In the genomic region with DNA sequence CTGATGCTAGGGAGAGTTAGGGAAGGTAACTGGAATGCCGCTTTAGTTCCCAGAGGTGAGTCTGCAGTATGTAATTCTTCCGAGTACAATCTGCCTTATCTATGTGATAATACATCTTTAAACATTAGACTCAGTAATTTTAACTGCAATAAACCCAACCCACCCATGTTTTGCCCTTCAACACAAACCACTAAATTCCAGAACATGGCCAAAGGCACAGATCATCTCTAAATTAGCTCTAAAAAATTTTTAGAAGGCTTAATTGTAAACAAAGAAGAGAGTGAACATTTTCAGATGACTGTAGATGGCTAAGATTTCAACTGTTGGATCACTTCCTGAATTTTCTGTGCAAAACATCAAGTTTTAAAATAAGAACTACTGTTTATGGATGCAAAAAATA, we compare ENCODE assay signal across 1 cellular context.
TF ChIP-seq lines count a peak whose summit lies in the region.

No MANE protein-coding gene starts in this region.

TF ChIP-seq in GM23338, 12 proteins besides CTCF, POLR2A, EP300 and RAD21 (continued from another document):
- TF ChIP-seq POLR2AphosphoS5 (IDR thresholded peaks at IDR 0.05; ENCODE audit: low read depth), result no peak
- no peak for TF ChIP-seq ZNF462 (CRISPR knock-in tag; IDR thresholded peaks at IDR 0.05)
- no peak for TF ChIP-seq NANOG (IDR thresholded peaks at IDR 0.05; ENCODE audit: borderline replicate concordance)
- TF ChIP-seq, protein P1, sequence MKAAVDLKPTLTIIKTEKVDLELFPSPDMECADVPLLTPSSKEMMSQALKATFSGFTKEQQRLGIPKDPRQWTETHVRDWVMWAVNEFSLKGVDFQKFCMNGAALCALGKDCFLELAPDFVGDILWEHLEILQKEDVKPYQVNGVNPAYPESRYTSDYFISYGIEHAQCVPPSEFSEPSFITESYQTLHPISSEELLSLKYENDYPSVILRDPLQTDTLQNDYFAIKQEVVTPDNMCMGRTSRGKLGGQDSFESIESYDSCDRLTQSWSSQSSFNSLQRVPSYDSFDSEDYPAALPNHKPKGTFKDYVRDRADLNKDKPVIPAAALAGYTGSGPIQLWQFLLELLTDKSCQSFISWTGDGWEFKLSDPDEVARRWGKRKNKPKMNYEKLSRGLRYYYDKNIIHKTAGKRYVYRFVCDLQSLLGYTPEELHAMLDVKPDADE (IDR thresholded peaks at IDR 0.05), result no peak
- no peak for TF ChIP-seq STAT1 (IDR thresholded peaks at IDR 0.05; ENCODE audit: unreplicated experiment)
- no peak for TF ChIP-seq JUNB (IDR thresholded peaks at IDR 0.05; ENCODE audit: unreplicated experiment)
- TF ChIP-seq, protein P2, sequence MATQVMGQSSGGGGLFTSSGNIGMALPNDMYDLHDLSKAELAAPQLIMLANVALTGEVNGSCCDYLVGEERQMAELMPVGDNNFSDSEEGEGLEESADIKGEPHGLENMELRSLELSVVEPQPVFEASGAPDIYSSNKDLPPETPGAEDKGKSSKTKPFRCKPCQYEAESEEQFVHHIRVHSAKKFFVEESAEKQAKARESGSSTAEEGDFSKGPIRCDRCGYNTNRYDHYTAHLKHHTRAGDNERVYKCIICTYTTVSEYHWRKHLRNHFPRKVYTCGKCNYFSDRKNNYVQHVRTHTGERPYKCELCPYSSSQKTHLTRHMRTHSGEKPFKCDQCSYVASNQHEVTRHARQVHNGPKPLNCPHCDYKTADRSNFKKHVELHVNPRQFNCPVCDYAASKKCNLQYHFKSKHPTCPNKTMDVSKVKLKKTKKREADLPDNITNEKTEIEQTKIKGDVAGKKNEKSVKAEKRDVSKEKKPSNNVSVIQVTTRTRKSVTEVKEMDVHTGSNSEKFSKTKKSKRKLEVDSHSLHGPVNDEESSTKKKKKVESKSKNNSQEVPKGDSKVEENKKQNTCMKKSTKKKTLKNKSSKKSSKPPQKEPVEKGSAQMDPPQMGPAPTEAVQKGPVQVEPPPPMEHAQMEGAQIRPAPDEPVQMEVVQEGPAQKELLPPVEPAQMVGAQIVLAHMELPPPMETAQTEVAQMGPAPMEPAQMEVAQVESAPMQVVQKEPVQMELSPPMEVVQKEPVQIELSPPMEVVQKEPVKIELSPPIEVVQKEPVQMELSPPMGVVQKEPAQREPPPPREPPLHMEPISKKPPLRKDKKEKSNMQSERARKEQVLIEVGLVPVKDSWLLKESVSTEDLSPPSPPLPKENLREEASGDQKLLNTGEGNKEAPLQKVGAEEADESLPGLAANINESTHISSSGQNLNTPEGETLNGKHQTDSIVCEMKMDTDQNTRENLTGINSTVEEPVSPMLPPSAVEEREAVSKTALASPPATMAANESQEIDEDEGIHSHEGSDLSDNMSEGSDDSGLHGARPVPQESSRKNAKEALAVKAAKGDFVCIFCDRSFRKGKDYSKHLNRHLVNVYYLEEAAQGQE (IDR thresholded peaks at IDR 0.05; ENCODE audit: unreplicated experiment), result no peak
- no peak for TF ChIP-seq EZH2 (IDR thresholded peaks at IDR 0.05; ENCODE audit: low read depth, unreplicated experiment)
- no peak for TF ChIP-seq CREB1 (CRISPR knock-in tag; IDR thresholded peaks at IDR 0.05; ENCODE audit: low read depth)
